In genomic region chr15:50823281-50823680, GRCh38 we compare ENCODE assay signal across 34 cellular contexts.
"Had no signal": no experiment of that assay in that cellular context is flagged by ENCODE, and none has a peak within 500 bp of the region (broad histone marks: within the 10 kb centered on the region; RNA-seq: fewer than 3 reads in every experiment).

No MANE protein-coding gene starts in this region.

- H3K9me3 Mint-ChIP-seq: activated B cell treated with CpG ODN at 0.5 μM for 24 hours; activated CD8-positive, alpha-beta T cell treated with anti-CD3 and anti-CD28 coated beads for 36 hours; activated naive CD8-positive, alpha-beta T cell treated with anti-CD3 and anti-CD28 coated beads, Interleukin-2, amount 50 U/mL, for 24 hours; activated T-cell treated with anti-CD3 and anti-CD28 coated beads, Interleukin-2, amount 50 U/mL, for 4 hours; activated T-helper 17 cell treated with anti-CD3 and anti-CD28 coated beads, Interleukin-2, amount 50 U/mL, for 72 hours; dendritic cell treated with granulocyte-macrophage colony-stimulating factor and Interleukin-4, amounts not matched to agents 40 ng/mL and 50 ng/mL, for 4 days; effector memory CD8-positive, alpha-beta T cell; T-helper 2 cell treated with Interferon-gamma antibody and Interleukin-4, amounts not matched to agents 5 μg/mL and 100 μg/mL, for 36 hours had no signal

- H3K27ac ChIP-seq: adrenal gland, body of pancreas, coronary artery, esophagus muscularis mucosa, foreskin keratinocyte, gastrocnemius medialis, heart right ventricle, hepatocyte, WERI-Rb-1 had no signal

- DNase-seq: activated B cell treated with CpG ODN at 0.5 μM for 24 hours; activated CD4-positive, alpha-beta T cell treated with anti-CD3 and anti-CD28 coated beads for 48 hours; activated CD4-positive, alpha-beta T cell treated with anti-CD3 and anti-CD28 coated beads, Interleukin-2, amount 50 U/mL, for 1 hour; activated CD4-positive, alpha-beta T cell treated with anti-CD3 and anti-CD28 coated beads, Interleukin-2, amount 50 U/mL, for 48 hours; activated CD8-positive, alpha-beta memory T cell treated with anti-CD3 and anti-CD28 coated beads for 24 hours; activated CD8-positive, alpha-beta T cell treated with anti-CD3 and anti-CD28 coated beads for 36 hours; activated effector memory CD4-positive, alpha-beta T cell treated with Interleukin-2 at 50 U/mL for 16 hours; activated gamma-delta T cell treated with Interleukin-2 at 50 U/mL for 16 hours; activated naive CD4-positive, alpha-beta T cell treated with anti-CD3 and anti-CD28 coated beads, Interleukin-2, amount 50 U/mL, for 16 hours; activated naive CD4-positive, alpha-beta T cell treated with Interleukin-2 at 50 U/mL for 16 hours; activated naive CD8-positive, alpha-beta T cell treated with anti-CD3 and anti-CD28 coated beads, Interleukin-2, amount 50 U/mL, for 24 hours; activated T-cell treated with anti-CD3 and anti-CD28 coated beads, Interleukin-2, amount 50 U/mL, for 4 hours; adrenal gland; amygdala; aorta; body of pancreas; cerebellar nuclear complex; effector CD4-positive, alpha-beta T cell; effector memory CD8-positive, alpha-beta T cell; erythroblast; foreskin keratinocyte; gastrocnemius medialis; heart right ventricle; T-helper 17 cell; T1000; WERI-Rb-1 had no signal

- H3K4me3 Mint-ChIP-seq: activated B cell treated with CpG ODN at 0.5 μM for 24 hours; activated CD8-positive, alpha-beta T cell treated with anti-CD3 and anti-CD28 coated beads for 36 hours; activated naive CD8-positive, alpha-beta T cell; activated naive CD8-positive, alpha-beta T cell treated with anti-CD3 and anti-CD28 coated beads, Interleukin-2, amount 50 U/mL, for 24 hours; activated T-cell treated with anti-CD3 and anti-CD28 coated beads, Interleukin-2, amount 50 U/mL, for 4 hours; activated T-helper 17 cell treated with anti-CD3 and anti-CD28 coated beads, Interleukin-2, amount 50 U/mL, for 72 hours; dendritic cell treated with granulocyte-macrophage colony-stimulating factor and Interleukin-4, amounts not matched to agents 40 ng/mL and 50 ng/mL, for 4 days; effector memory CD8-positive, alpha-beta T cell; T-helper 17 cell; T-helper 2 cell treated with Interferon-gamma antibody and Interleukin-4, amounts not matched to agents 5 μg/mL and 100 μg/mL, for 36 hours had no signal

- H3K9me3 ChIP-seq: adrenal gland, body of pancreas, esophagus muscularis mucosa, gastrocnemius medialis, heart right ventricle had no signal

- H3K27me3 Mint-ChIP-seq: dendritic cell treated with granulocyte-macrophage colony-stimulating factor and Interleukin-4, amounts not matched to agents 40 ng/mL and 50 ng/mL, for 4 days had no signal

- H3K4me2 ChIP-seq: hepatocyte had no signal

- H3K36me3 ChIP-seq: adrenal gland, esophagus muscularis mucosa, gastrocnemius medialis, heart right ventricle, WERI-Rb-1 had no signal

- ATAC-seq: activated CD4-positive, CD25-positive, alpha-beta regulatory T cell treated with anti-CD3 and anti-CD28 coated beads, Interleukin-2, amount 50 U/mL, for 24 hours; activated CD8-positive, alpha-beta T cell treated with anti-CD3 and anti-CD28 coated beads for 36 hours; activated naive CD8-positive, alpha-beta T cell treated with anti-CD3 and anti-CD28 coated beads, Interleukin-2, amount 50 U/mL, for 24 hours; activated T-cell treated with anti-CD3 and anti-CD28 coated beads, Interleukin-2, amount 50 U/mL, for 4 hours; activated T-helper 17 cell treated with anti-CD3 and anti-CD28 coated beads, Interleukin-2, amount 50 U/mL, for 72 hours; body of pancreas; effector memory CD8-positive, alpha-beta T cell; foreskin keratinocyte; gastrocnemius medialis; heart right ventricle; T-helper 17 cell had no signal

- H3K4me3 ChIP-seq: adrenal gland, body of pancreas, coronary artery, esophagus muscularis mucosa, gastrocnemius medialis, heart right ventricle, hepatocyte had no signal

- H3K79me2 ChIP-seq: hepatocyte had no signal

- H3K27me3 ChIP-seq: adrenal gland, body of pancreas, esophagus muscularis mucosa, foreskin keratinocyte, gastrocnemius medialis, hepatocyte had no signal

- H2AFZ ChIP-seq: hepatocyte had no signal

- H3K4me1 ChIP-seq: body of pancreas, esophagus muscularis mucosa, foreskin keratinocyte, heart right ventricle had no signal

- H3K4me1 Mint-ChIP-seq: activated B cell treated with CpG ODN at 0.5 μM for 24 hours; activated naive CD8-positive, alpha-beta T cell treated with anti-CD3 and anti-CD28 coated beads, Interleukin-2, amount 50 U/mL, for 24 hours; activated T-helper 17 cell treated with anti-CD3 and anti-CD28 coated beads, Interleukin-2, amount 50 U/mL, for 72 hours had no signal

- H3K36me3 Mint-ChIP-seq: activated naive CD8-positive, alpha-beta T cell had no signal

- H3K27ac Mint-ChIP-seq: activated B cell treated with CpG ODN at 0.5 μM for 24 hours; activated CD8-positive, alpha-beta T cell treated with anti-CD3 and anti-CD28 coated beads for 36 hours; activated naive CD8-positive, alpha-beta T cell; activated naive CD8-positive, alpha-beta T cell treated with anti-CD3 and anti-CD28 coated beads, Interleukin-2, amount 50 U/mL, for 24 hours; activated T-helper 17 cell treated with anti-CD3 and anti-CD28 coated beads, Interleukin-2, amount 50 U/mL, for 72 hours; dendritic cell treated with granulocyte-macrophage colony-stimulating factor and Interleukin-4, amounts not matched to agents 40 ng/mL and 50 ng/mL, for 4 days; effector memory CD8-positive, alpha-beta T cell; T-helper 17 cell; T-helper 2 cell treated with Interferon-gamma antibody and Interleukin-4, amounts not matched to agents 5 μg/mL and 100 μg/mL, for 36 hours had no signal
